In genomic region chr2:113540826-113541199, GRCh38 we compare ENCODE assay signal across 9 cellular contexts. TPM values are rescaled to one million over a fixed set of nuclear protein-coding genes. Genes with fewer than 3 reads are reported as not detected.
A peak's percentile ranks its signal among the peaks of the same experiment; 100 is the strongest.
DNase-seq lines count a peak whose midpoint lies in the region; ATAC-seq and TF ChIP-seq lines count a peak whose summit lies in the region.
"Not testable (repeated sequence)": the region's sequence is repeated elsewhere in the genome, so short reads cannot be mapped to it uniquely, and the experiment has no call there.
"Had no signal": no experiment of that assay in that cellular context is flagged by ENCODE, and none has a peak within 500 bp of the region (broad histone marks: within the 10 kb centered on the region; RNA-seq: fewer than 3 reads in every experiment).

No MANE protein-coding gene starts in this region.

- H4K8ac ChIP-seq in mesenchymal stem cell (ENCODE audit: low read length), result not testable (repeated sequence)

- not testable (repeated sequence) for ATAC-seq in activated T-helper 17 cell treated with anti-CD3 and anti-CD28 coated beads, Interleukin-2, amount 50 U/mL, for 72 hours (replicated peaks)
- peak; percentile 30 for ATAC-seq in central memory CD8-positive, alpha-beta T cell (replicated peaks; ENCODE audit: extremely low read depth, poor library complexity, severe bottlenecking)
- ATAC-seq in heart left ventricle, result peak in 3 of 4 donors; percentile 16 to 53 (median 25)

- not testable (repeated sequence) for H2AK5ac ChIP-seq in mesenchymal stem cell (ENCODE audit: low read length, severe bottlenecking)

- not testable (repeated sequence) for H3K4ac ChIP-seq in mesenchymal stem cell (ENCODE audit: low read depth in 1 of 2, low read length in 2 of 2)

- H2BK15ac ChIP-seq in mesenchymal stem cell (ENCODE audit: low read depth, poor library complexity, severe bottlenecking), result not testable (repeated sequence)

- intact Hi-C loops in heart left ventricle (cut with DNase I), result not testable (repeated sequence)

- peak overlapping the region; percentile 79 for H3K9ac ChIP-seq in mesenchymal stem cell (ENCODE audit: low read length)

- H2AFZ ChIP-seq in mesenchymal stem cell (ENCODE audit: low read depth, low read length), result not testable (repeated sequence)

- H4K91ac ChIP-seq in mesenchymal stem cell (ENCODE audit: low read length), result not testable (repeated sequence)

- not testable (repeated sequence) for H3K9me3 Mint-ChIP-seq in CD8-positive, alpha-beta memory T cell; T-helper 2 cell treated with Interferon-gamma antibody and Interleukin-4, amounts not matched to agents 5 μg/mL and 100 μg/mL, for 36 hours; activated T-helper 17 cell treated with anti-CD3 and anti-CD28 coated beads, Interleukin-2, amount 50 U/mL, for 72 hours; central memory CD8-positive, alpha-beta T cell; osteocyte (ENCODE audit: unreplicated experiment); type B pancreatic cell

- not testable (repeated sequence) for H3K4me1 Mint-ChIP-seq in CD8-positive, alpha-beta memory T cell; T-helper 2 cell treated with Interferon-gamma antibody and Interleukin-4, amounts not matched to agents 5 μg/mL and 100 μg/mL, for 36 hours (ENCODE audit: low read depth); activated T-helper 17 cell treated with anti-CD3 and anti-CD28 coated beads, Interleukin-2, amount 50 U/mL, for 72 hours; central memory CD8-positive, alpha-beta T cell; osteocyte (ENCODE audit: unreplicated experiment); type B pancreatic cell (ENCODE audit: unreplicated experiment)

- not testable (repeated sequence) for H3K36me3 ChIP-seq in CD8-positive, alpha-beta memory T cell (ENCODE audit: insufficient read depth, low read length); heart left ventricle; mesenchymal stem cell (ENCODE audit: control insufficient read depth in 1 of 2, insufficient read depth in 2 of 2, low read depth in 1 of 2, low read length in 2 of 2)

- not testable (repeated sequence) for H3K27ac ChIP-seq in CD8-positive, alpha-beta memory T cell (ENCODE audit: low read depth, low read length); mesenchymal stem cell (ENCODE audit: low read length, poor library complexity, severe bottlenecking)
- peak overlapping the region in 2 of 12 donors; percentile 75 to 92 for H3K27ac ChIP-seq in heart left ventricle

- H2BK12ac ChIP-seq in mesenchymal stem cell (ENCODE audit: low read length in 2 of 2), result not testable (repeated sequence)

- TF ChIP-seq POLR2A in heart left ventricle (IDR thresholded peaks at IDR 0.05), result not testable (repeated sequence)

- not testable (repeated sequence) for H3K36me3 Mint-ChIP-seq in CD8-positive, alpha-beta memory T cell; T-helper 2 cell treated with Interferon-gamma antibody and Interleukin-4, amounts not matched to agents 5 μg/mL and 100 μg/mL, for 36 hours (ENCODE audit: low read depth); activated T-helper 17 cell treated with anti-CD3 and anti-CD28 coated beads, Interleukin-2, amount 50 U/mL, for 72 hours (ENCODE audit: low read depth); central memory CD8-positive, alpha-beta T cell (ENCODE audit: insufficient read depth); osteocyte (ENCODE audit: unreplicated experiment); type B pancreatic cell

- H3K4me2 ChIP-seq in mesenchymal stem cell (ENCODE audit: low read length, poor library complexity, severe bottlenecking), result not testable (repeated sequence)

- DNase-seq in CD8-positive, alpha-beta memory T cell; T-helper 2 cell treated with Interferon-gamma antibody and Interleukin-4, amounts not matched to agents 5 μg/mL and 100 μg/mL, for 36 hours (ENCODE audit: low spot score); central memory CD8-positive, alpha-beta T cell (ENCODE audit: low spot score in 2 of 2); heart left ventricle; mesenchymal stem cell; osteocyte (ENCODE audit: extremely low spot score, unreplicated experiment); type B pancreatic cell (ENCODE audit: extremely low spot score, unreplicated experiment): not testable (repeated sequence)

- H2BK5ac ChIP-seq in mesenchymal stem cell (ENCODE audit: low read depth, low read length, poor library complexity, severe bottlenecking), result not testable (repeated sequence)

- H3K14ac ChIP-seq in mesenchymal stem cell (ENCODE audit: low read length in 2 of 2), result not testable (repeated sequence)

- CTCF ChIA-PET in CD8-positive, alpha-beta memory T cell (lab: Charles Lee), result not testable (repeated sequence)

- H3K4me1 ChIP-seq in CD8-positive, alpha-beta memory T cell (ENCODE audit: insufficient read depth, low read length); heart left ventricle; mesenchymal stem cell (ENCODE audit: control insufficient read depth, insufficient read depth, low read depth, low read length): not testable (repeated sequence)

- not testable (repeated sequence) for H2BK120ac ChIP-seq in mesenchymal stem cell (ENCODE audit: low read depth, low read length)

- H3K23ac ChIP-seq in mesenchymal stem cell (ENCODE audit: low read length in 2 of 2), result not testable (repeated sequence)

- H3K4me3 Mint-ChIP-seq in CD8-positive, alpha-beta memory T cell, result peak overlapping the region; percentile 48 to 89 (median 75)
- peak overlapping the region; percentile 65 for H3K4me3 Mint-ChIP-seq in T-helper 2 cell treated with Interferon-gamma antibody and Interleukin-4, amounts not matched to agents 5 μg/mL and 100 μg/mL, for 36 hours
- peak overlapping the region; percentile 49 for H3K4me3 Mint-ChIP-seq in activated T-helper 17 cell treated with anti-CD3 and anti-CD28 coated beads, Interleukin-2, amount 50 U/mL, for 72 hours
- peak overlapping the region; percentile 74 for H3K4me3 Mint-ChIP-seq in central memory CD8-positive, alpha-beta T cell
- H3K4me3 Mint-ChIP-seq in osteocyte (ENCODE audit: unreplicated experiment) (peak overlapping the region; percentile 67), type B pancreatic cell (peak overlapping the region; percentile 79)

- not testable (repeated sequence) for H3K79me1 ChIP-seq in mesenchymal stem cell (replicated peaks; ENCODE audit: low read length, poor library complexity, severe bottlenecking)

- not testable (repeated sequence) for TF ChIP-seq CTCF in heart left ventricle (IDR thresholded peaks at IDR 0.05); osteocyte (IDR thresholded peaks at IDR 0.05); type B pancreatic cell (conservative IDR thresholded peaks at IDR 0.05)

- not testable (repeated sequence) for H3K4me3 ChIP-seq in CD8-positive, alpha-beta memory T cell (ENCODE audit: low read length); mesenchymal stem cell (ENCODE audit: insufficient read depth in 1 of 2, low read depth in 1 of 2, low read length in 2 of 2)
- peak overlapping the region in 2 of 12 donors; percentile 59 to 64 for H3K4me3 ChIP-seq in heart left ventricle

- POLR2A ChIA-PET in CD8-positive, alpha-beta memory T cell (lab: Charles Lee), result not testable (repeated sequence)

- H3K27me3 Mint-ChIP-seq in CD8-positive, alpha-beta memory T cell; activated T-helper 17 cell treated with anti-CD3 and anti-CD28 coated beads, Interleukin-2, amount 50 U/mL, for 72 hours: not testable (repeated sequence)
- H3K27me3 Mint-ChIP-seq in T-helper 2 cell treated with Interferon-gamma antibody and Interleukin-4, amounts not matched to agents 5 μg/mL and 100 μg/mL, for 36 hours (ENCODE audit: low read depth), result peaks cover 20% of the 10 kb centered on the region
- H3K27me3 Mint-ChIP-seq in central memory CD8-positive, alpha-beta T cell, result peaks cover 10% of the 10 kb centered on the region
- H3K27me3 Mint-ChIP-seq in osteocyte (ENCODE audit: unreplicated experiment) (peaks cover 13% of the 10 kb centered on the region), type B pancreatic cell (peaks cover 29% of the 10 kb centered on the region)

- not testable (repeated sequence) for H3K18ac ChIP-seq in mesenchymal stem cell (ENCODE audit: low read depth in 1 of 2, low read length in 2 of 2)

- WGBS in heart left ventricle, 4 donors, result 10 to 30% (median 20%) methylated on average over 3 to 5 of the region's 5 CpGs
- WGBS in mesenchymal stem cell, result no CpG with 5 or more reads among the region's 5 CpGs

- H3K9me3 ChIP-seq in CD8-positive, alpha-beta memory T cell (ENCODE audit: low read length); heart left ventricle; mesenchymal stem cell (ENCODE audit: control insufficient read depth, low read length): not testable (repeated sequence)

- H3K27me3 ChIP-seq in CD8-positive, alpha-beta memory T cell (ENCODE audit: insufficient read depth, low read length, poor library complexity, severe bottlenecking); heart left ventricle; mesenchymal stem cell (ENCODE audit: control insufficient read depth in 1 of 2, insufficient read depth in 1 of 2, low read length in 2 of 2): not testable (repeated sequence)

- peak overlapping the region in 2 of 8 donors; percentile 53 to 78 for H3K27ac Mint-ChIP-seq in CD8-positive, alpha-beta memory T cell
- H3K27ac Mint-ChIP-seq in T-helper 2 cell treated with Interferon-gamma antibody and Interleukin-4, amounts not matched to agents 5 μg/mL and 100 μg/mL, for 36 hours; activated T-helper 17 cell treated with anti-CD3 and anti-CD28 coated beads, Interleukin-2, amount 50 U/mL, for 72 hours; central memory CD8-positive, alpha-beta T cell (ENCODE audit: low read depth); osteocyte (ENCODE audit: unreplicated experiment); type B pancreatic cell: not testable (repeated sequence)

RNA-seq across cellular contexts. Expression of gene FOXD4L1, which starts 42.3 kb away (rescaled TPM):
- under 1 TPM; 0.15 to 0.18 TPM for total RNA-seq in CD8-positive, alpha-beta memory T cell
- not detected for polyA plus RNA-seq in CD8-positive, alpha-beta memory T cell
- total RNA-seq in activated T-helper 17 cell treated with anti-CD3 and anti-CD28 coated beads, Interleukin-2, amount 50 U/mL, for 72 hours, result under 1 TPM; 0.11 to 0.32 TPM
- total RNA-seq in heart left ventricle (under 1 TPM in 1 of 9 donors, not detected in 8; 0.09 TPM), osteocyte (0.18 and 0.21 TPM in 2 replicates), type B pancreatic cell (ENCODE audit: low replicate concordance) (0.48 TPM in 1 of 2 replicates, not detected in the other)
- polyA plus RNA-seq in heart left ventricle, result under 1 TPM; 0.08 to 0.10 TPM
- polyA plus RNA-seq in mesenchymal stem cell (2013, experiment 1 of 2), result 0.01 TPM
- not detected for polyA plus RNA-seq in mesenchymal stem cell (2013, experiment 2 of 2)
- total RNA-seq: ascending aorta had no signal
